ENCODE assay signal across 8 cellular contexts in genomic region chr12:132084681-132085635, GRCh38. TPM values are rescaled to one million over a fixed set of nuclear protein-coding genes. Genes with fewer than 3 reads are reported as not detected.
DNase-seq lines count a peak whose midpoint lies in the region; ATAC-seq, FAIRE-seq and TF ChIP-seq lines count a peak whose summit lies in the region.

No MANE protein-coding gene starts in this region.

- H3K27me3 ChIP-seq in HUES48 (ENCODE audit: control insufficient read depth, insufficient read depth, low read length) (no peaks in the 10 kb centered on the region), body of pancreas (no peaks in the 10 kb centered on the region), small intestine (ENCODE audit: control insufficient read depth in 2 of 2, insufficient read depth in 2 of 2, low read length in 2 of 2) (no peaks in the 10 kb centered on the region)

- TF ChIP-seq CTCF in body of pancreas (IDR thresholded peaks at IDR 0.05), result no peak

- H3K4me1 ChIP-seq in HUES48 (ENCODE audit: control insufficient read depth, insufficient read depth, low read length) (peaks cover 12% of the 10 kb centered on the region), body of pancreas (peaks cover 13% of the 10 kb centered on the region), small intestine (ENCODE audit: control insufficient read depth in 2 of 2, insufficient read depth in 1 of 2, low read depth in 1 of 2, low read length in 1 of 2) (peaks cover 0 to 2% of the 10 kb centered on the region in 2 donors)

- ATAC-seq in body of pancreas, result peak; percentile 43

- no peak for FAIRE-seq in small intestine (lab: Jason Lieb, UNC)

- peak; percentile 23 to 64 (median 33) for DNase-seq in T-helper 2 cell
- peak; percentile 58 to 75 (median 68) for DNase-seq in body of pancreas
- DNase-seq in small intestine, result peak; percentile 76
- no peak for DNase-seq in NCI-H1436 treated with DMSO at 0.1 percent for 48 hours (lab: John Stamatoyannopoulos, UW)
- no peak for DNase-seq in SKM-1 treated with dmso at 0.1 percent for 144 hours (lab: John Stamatoyannopoulos, UW; ENCODE audit: unreplicated experiment)

- H3K9me3 ChIP-seq in HUES48 (ENCODE audit: control insufficient read depth, insufficient read depth, low read length) (no peaks in the 10 kb centered on the region), body of pancreas (no peaks in the 10 kb centered on the region), iPS-18c (ENCODE audit: control insufficient read depth, insufficient read depth, low read length) (no peaks in the 10 kb centered on the region), small intestine (ENCODE audit: control insufficient read depth, low read depth) (no peaks in the 10 kb centered on the region)

- H3K36me3 ChIP-seq in HUES48 (ENCODE audit: control insufficient read depth, insufficient read depth, low read length), result peaks cover 18% of the 10 kb centered on the region
- H3K36me3 ChIP-seq in body of pancreas (replicated peaks in 1 of 2; ENCODE audit: insufficient read depth in 1 of 2, low read depth in 2 of 2), result no peaks in the 10 kb centered on the region
- peaks cover 0 to 4% of the 10 kb centered on the region in 2 donors for H3K36me3 ChIP-seq in small intestine (ENCODE audit: control insufficient read depth in 2 of 2, insufficient read depth in 2 of 2, low read length in 2 of 2)

- intact Hi-C loops in body of pancreas (cut with DNase I), result no loop called here

- peak overlapping the region; percentile 93 for H3K4me3 ChIP-seq in HUES48 (ENCODE audit: low read depth, low read length)
- H3K4me3 ChIP-seq in body of pancreas, result peak overlapping the region; percentile 57 to 88
- peak overlapping the region; percentile 76 for H3K4me3 ChIP-seq in iPS-18c (ENCODE audit: insufficient read depth, low read depth, low read length)
- peak overlapping the region; percentile 70 to 97 for H3K4me3 ChIP-seq in small intestine (ENCODE audit: low read depth in 1 of 2, low read length in 2 of 2)

- TF ChIP-seq POLR2A in GM10847 (IDR thresholded peaks at IDR 0.05; ENCODE audit: extremely low read depth, insufficient read length) (peak; percentile 23), body of pancreas (IDR thresholded peaks at IDR 0.05) (peak in 1 of 3 donors; percentile 3)

- WGBS in body of pancreas, 2 donors, result 6 to 48% methylated on average over 7 to 38 of the region's 51 CpGs
- WGBS in small intestine, 3 donors, result 5 to 8% (median 6%) methylated on average over 34 to 51 of the region's 51 CpGs

- H3K27ac ChIP-seq in HUES48 (ENCODE audit: low read depth, low read length) (peak overlapping the region; percentile 65), body of pancreas (peak overlapping the region; percentile 73 to 88 (median 82)), small intestine (ENCODE audit: low read depth in 1 of 2, low read length in 1 of 2) (peak overlapping the region; percentile 12 to 25)

- peak overlapping the region; percentile 90; the same call in 1 of the 2 replicates for H3K9ac ChIP-seq in HUES48 (ENCODE audit: low read depth, low read length)

RNA-seq across cellular contexts. Expression of gene DDX51, which starts 59.2 kb away (rescaled TPM):
- 10 to 100 TPM; 16.1 to 27.4 TPM for total RNA-seq in body of pancreas
- 10 to 100 TPM in 1 of 3 donors, 1 to 10 TPM in 2; 5.1 to 17.3 (median 7.0) TPM for polyA plus RNA-seq in small intestine

RNA-seq across cellular contexts. Expression of gene NOC4L, which starts 59.3 kb away (rescaled TPM):
- total RNA-seq in body of pancreas, result 10 to 100 TPM; 10.9 to 18.1 TPM
- polyA plus RNA-seq in small intestine, result 10 to 100 TPM; 24.8 to 32.4 (median 30.3) TPM

Comparison
In these comparisons a context has a peak if more than half of its experiments do, and no peak if none do; other contexts are left out.
1. H3K27ac ChIP-seq: peak in every context shown above with its lines; median percentile 82 in body of pancreas; 65 in HUES48; 18 in small intestine.
2. DNase-seq: peak in T-helper 2 cell (5 of 5), body of pancreas (4 of 4) and small intestine (single experiment); none in NCI-H1436 treated with DMSO at 0.1 percent for 48 hours (single experiment) and SKM-1 treated with dmso at 0.1 percent for 144 hours (single experiment).
3. Peak in every context shown above with its lines, with median percentiles within 50 percentile points of each other: H3K4me3 ChIP-seq.